In genomic region chr7:136517971-136518370, GRCh38 we compare ENCODE assay signal across 23 cellular contexts.
"Had no signal": no experiment of that assay in that cellular context is flagged by ENCODE, and none has a peak within 500 bp of the region (broad histone marks: within the 10 kb centered on the region; RNA-seq: fewer than 3 reads in every experiment).

No MANE protein-coding gene starts in this region.

- H3K9me3 ChIP-seq: esophagus squamous epithelium, gastrocnemius medialis, left lung, lower lobe of right lung had no signal

- ATAC-seq: effector memory CD8-positive, alpha-beta T cell; esophagus mucosa; gastrocnemius medialis; heart right ventricle; left cardiac atrium; left lung; left ventricle myocardium superior; lower lobe of right lung; mucosa of descending colon; naive thymus-derived CD4-positive, alpha-beta T cell; natural killer cell had no signal

- H3K4me3 ChIP-seq: esophagus squamous epithelium, gastrocnemius medialis, heart right ventricle, left lung, lower lobe of right lung, mucosa of descending colon had no signal

- H3K4me1 ChIP-seq: esophagus squamous epithelium, gastrocnemius medialis, heart right ventricle, left lung, lower lobe of right lung had no signal

- H3K27ac ChIP-seq: epithelial cell of prostate, esophagus squamous epithelium, gastrocnemius medialis, heart right ventricle, left lung, lower lobe of right lung had no signal

- H3K36me3 ChIP-seq: esophagus squamous epithelium, gastrocnemius medialis, heart right ventricle, left lung, lower lobe of right lung had no signal

- DNase-seq: cortex of kidney; effector CD8-positive, alpha-beta T cell; effector memory CD8-positive, alpha-beta T cell; endodermal cell; erythroblast; esophagus squamous epithelium; foreskin fibroblast; foreskin melanocyte; gastrocnemius medialis; glutamatergic neuron; head of caudate nucleus; heart right ventricle; hippocampal formation; left cardiac atrium; left lung; left ventricle myocardium superior; lower lobe of right lung; mesenchymal stem cell; mucosa of descending colon; naive thymus-derived CD4-positive, alpha-beta T cell; natural killer cell had no signal

- H3K27me3 ChIP-seq: esophagus squamous epithelium, gastrocnemius medialis, heart right ventricle, left lung had no signal
